ENCODE assay signal across 13 cellular contexts in the genomic region with DNA sequence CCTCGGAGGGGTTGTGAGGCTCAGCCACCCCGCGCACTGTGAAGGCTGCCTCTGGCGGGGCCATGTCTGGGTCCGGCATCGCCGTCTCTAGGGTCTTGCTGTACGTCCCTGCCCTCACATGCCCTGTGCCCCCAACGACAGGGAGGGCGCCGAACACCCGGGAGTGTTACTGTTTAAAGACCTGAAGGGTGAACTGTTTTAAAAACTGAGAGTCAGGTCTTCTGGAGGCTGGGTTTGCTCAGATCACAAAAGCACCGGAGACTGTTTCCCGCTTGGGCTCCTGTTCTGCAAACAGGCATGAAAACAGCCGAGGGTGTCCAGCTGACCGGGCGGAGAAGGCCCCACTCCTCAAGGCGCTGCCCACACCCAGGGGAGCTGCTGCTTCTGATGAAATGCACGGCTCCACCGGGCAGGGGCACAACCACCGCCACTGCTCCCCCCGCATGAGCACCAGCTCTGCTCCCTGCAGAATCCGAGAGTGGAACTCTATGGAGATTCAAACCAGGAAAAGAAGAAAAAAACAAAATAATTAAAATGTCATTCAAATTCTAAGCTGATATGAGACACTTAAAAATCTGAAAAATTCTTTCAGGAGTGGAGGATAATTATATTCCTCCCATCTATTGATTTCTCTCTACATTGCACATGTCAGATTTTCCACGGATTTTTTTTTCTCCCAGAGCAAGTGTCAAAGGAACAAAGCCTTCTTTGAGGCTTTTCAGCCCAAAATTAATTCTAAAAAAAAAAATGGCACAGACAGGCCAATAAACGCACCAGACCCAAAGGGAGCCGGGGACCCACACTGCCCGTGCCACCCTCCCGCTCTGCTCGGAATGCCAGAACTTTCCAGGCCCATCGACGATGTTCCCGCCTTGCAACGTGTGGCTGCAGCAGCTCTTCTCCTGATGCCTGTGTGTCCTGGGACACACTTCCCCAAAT.
DNase-seq lines count a peak whose midpoint lies in the region; ATAC-seq and TF ChIP-seq lines count a peak whose summit lies in the region.
"Had no signal": no experiment of that assay in that cellular context is flagged by ENCODE, and none has a peak within 500 bp of the region (broad histone marks: within the 10 kb centered on the region; RNA-seq: fewer than 3 reads in every experiment).

No MANE protein-coding gene starts in this region.

- H3K9me3 Mint-ChIP-seq in activated CD4-positive, alpha-beta T cell treated with anti-CD3 and anti-CD28 coated beads, Interleukin-2, amount 10 ng/mL, durations not matched to agents 7 days and 5 days = no peaks in the 10 kb centered on the region
- peaks cover 13% of the 10 kb centered on the region for H3K9me3 Mint-ChIP-seq in glutamatergic neuron (ENCODE audit: unreplicated experiment)

- H3K36me3 Mint-ChIP-seq in activated CD4-positive, alpha-beta T cell treated with anti-CD3 and anti-CD28 coated beads, Interleukin-2, amount 10 ng/mL, durations not matched to agents 7 days and 5 days (ENCODE audit: low read depth) = no peaks in the 10 kb centered on the region
- H3K36me3 Mint-ChIP-seq in glutamatergic neuron (ENCODE audit: unreplicated experiment) = peaks cover 4% of the 10 kb centered on the region

- peak overlapping the region; percentile 44 for H3K27ac Mint-ChIP-seq in activated CD4-positive, alpha-beta T cell treated with anti-CD3 and anti-CD28 coated beads, Interleukin-2, amount 10 ng/mL, durations not matched to agents 7 days and 5 days
- no peak overlapping the region for H3K27ac Mint-ChIP-seq in glutamatergic neuron (ENCODE audit: unreplicated experiment)

- no peaks in the 10 kb centered on the region for H3K27me3 Mint-ChIP-seq in activated CD4-positive, alpha-beta T cell treated with anti-CD3 and anti-CD28 coated beads, Interleukin-2, amount 10 ng/mL, durations not matched to agents 7 days and 5 days
- peaks cover 14% of the 10 kb centered on the region for H3K27me3 Mint-ChIP-seq in glutamatergic neuron (ENCODE audit: unreplicated experiment)

- no peak for TF ChIP-seq CTCF in glutamatergic neuron (IDR thresholded peaks at IDR 0.05; ENCODE audit: partially characterized antibody, unreplicated experiment)

- no peak overlapping the region for H3K4me3 Mint-ChIP-seq in activated CD4-positive, alpha-beta T cell treated with anti-CD3 and anti-CD28 coated beads, Interleukin-2, amount 10 ng/mL, durations not matched to agents 7 days and 5 days
- H3K4me3 Mint-ChIP-seq in glutamatergic neuron (ENCODE audit: unreplicated experiment) = peak overlapping the region; percentile 52

- no peak for DNase-seq in activated CD4-positive, alpha-beta T cell treated with anti-CD3 and anti-CD28 coated beads, Interleukin-2, amount 10 ng/mL, durations not matched to agents 7 days and 5 days
- no peak for DNase-seq in activated CD4-positive, alpha-beta T cell treated with anti-CD3 and anti-CD28 coated beads for 1 hour
- DNase-seq in glutamatergic neuron (no peak), nucleus accumbens (lab: John Stamatoyannopoulos, UW) (peak in 45 of 56 donors; percentile 15 to 83 (median 49)), NCI-H1417 treated with DMSO at 0.1 percent for 48 hours (lab: John Stamatoyannopoulos, UW) (no peak), HEK293T (ENCODE audit: extremely low spot score) (no peak), HuH-7 (ENCODE audit: low spot score) (no peak)
- DNase-seq: DMS 273 treated with DMSO at 0.1 percent for 48 hours, NCI-H2107, NCI-H226, NCI-H526 had no signal

- CTCF ChIA-PET in activated CD4-positive, alpha-beta T cell treated with anti-CD3 and anti-CD28 coated beads, Interleukin-2, amount 10 ng/mL, durations not matched to agents 7 days and 5 days (lab: Charles Lee) = no interaction called here
- CTCF ChIA-PET in HEK293T (lab: Yijun Ruan, JAX) = no interaction called here

- no peaks in the 10 kb centered on the region for H3K4me1 Mint-ChIP-seq in activated CD4-positive, alpha-beta T cell treated with anti-CD3 and anti-CD28 coated beads, Interleukin-2, amount 10 ng/mL, durations not matched to agents 7 days and 5 days
- H3K4me1 Mint-ChIP-seq in glutamatergic neuron (ENCODE audit: low read depth, unreplicated experiment) = peaks cover 24% of the 10 kb centered on the region

- no peak for ATAC-seq in GM19328 (IDR thresholded peaks at IDR 0.05; ENCODE audit: unreplicated experiment)
- ATAC-seq: HCT116 had no signal

- POLR2A ChIA-PET in activated CD4-positive, alpha-beta T cell treated with anti-CD3 and anti-CD28 coated beads, Interleukin-2, amount 10 ng/mL, durations not matched to agents 7 days and 5 days (lab: Charles Lee) = no interaction called here
- POLR2A ChIA-PET in HEK293T (lab: Yijun Ruan, JAX) = no interaction called here

TF ChIP-seq in HEK293T, 16 proteins besides CTCF, POLR2A, EP300 and RAD21:
- TF ChIP-seq ELF4 (IDR thresholded peaks at IDR 0.05) = no peak
- TF ChIP-seq, protein P1, sequence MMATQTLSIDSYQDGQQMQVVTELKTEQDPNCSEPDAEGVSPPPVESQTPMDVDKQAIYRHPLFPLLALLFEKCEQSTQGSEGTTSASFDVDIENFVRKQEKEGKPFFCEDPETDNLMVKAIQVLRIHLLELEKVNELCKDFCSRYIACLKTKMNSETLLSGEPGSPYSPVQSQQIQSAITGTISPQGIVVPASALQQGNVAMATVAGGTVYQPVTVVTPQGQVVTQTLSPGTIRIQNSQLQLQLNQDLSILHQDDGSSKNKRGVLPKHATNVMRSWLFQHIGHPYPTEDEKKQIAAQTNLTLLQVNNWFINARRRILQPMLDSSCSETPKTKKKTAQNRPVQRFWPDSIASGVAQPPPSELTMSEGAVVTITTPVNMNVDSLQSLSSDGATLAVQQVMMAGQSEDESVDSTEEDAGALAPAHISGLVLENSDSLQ (IDR thresholded peaks at IDR 0.05) = no peak
- TF ChIP-seq ZNF384 (IDR thresholded peaks at IDR 0.05) = no peak
- TF ChIP-seq L3MBTL2 (conservative IDR thresholded peaks at IDR 0.05) = no peak
- no peak for TF ChIP-seq ARNT (IDR thresholded peaks at IDR 0.05)
- TF ChIP-seq SP1 (IDR thresholded peaks at IDR 0.05) = no peak
- TF ChIP-seq CTBP1 (IDR thresholded peaks at IDR 0.05; ENCODE audit: borderline replicate concordance) = no peak
- no peak for TF ChIP-seq NFRKB (IDR thresholded peaks at IDR 0.05)
- TF ChIP-seq TARDBP (IDR thresholded peaks at IDR 0.05) = no peak
- no peak for TF ChIP-seq FOXM1 (IDR thresholded peaks at IDR 0.05; ENCODE audit: borderline replicate concordance)
TF ChIP-seq in HEK293T: peak in this region for 0.

Comparison
In these comparisons a context has a peak if more than half of its experiments do, and no peak if none do; other contexts are left out.
1. DNase-seq: peak in nucleus accumbens (45 of 56); none in activated CD4-positive, alpha-beta T cell treated with anti-CD3 and anti-CD28 coated beads, Interleukin-2, amount 10 ng/mL, durations not matched to agents 7 days and 5 days (single experiment), activated CD4-positive, alpha-beta T cell treated with anti-CD3 and anti-CD28 coated beads for 1 hour (single experiment), glutamatergic neuron (single experiment), NCI-H1417 treated with DMSO at 0.1 percent for 48 hours (single experiment), HEK293T (single experiment) and HuH-7 (single experiment).